29 cellular contexts compared by ENCODE assay signal in the genomic region with DNA sequence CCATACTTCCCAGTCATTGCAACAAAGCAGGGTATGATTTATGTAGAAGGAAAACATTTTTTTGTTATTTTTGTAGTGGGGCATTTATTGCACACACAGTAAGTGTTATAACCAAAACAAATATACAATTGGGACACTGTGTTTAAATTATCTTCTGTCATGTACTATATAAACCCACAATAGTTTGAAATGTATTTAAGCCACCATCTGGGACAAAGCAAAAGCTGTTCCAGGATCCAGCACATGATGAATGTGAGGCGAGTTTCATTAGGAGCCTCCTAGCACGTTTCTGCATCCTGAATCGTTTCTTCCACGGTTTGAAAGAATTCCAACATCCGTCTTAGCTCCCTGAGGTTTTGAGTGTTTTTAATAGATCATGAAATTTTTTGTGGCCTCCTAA.
"Had no signal": no experiment of that assay in that cellular context is flagged by ENCODE, and none has a peak within 500 bp of the region (broad histone marks: within the 10 kb centered on the region; RNA-seq: fewer than 3 reads in every experiment).

No MANE protein-coding gene starts in this region.

- DNase-seq: hippocampal formation; kidney glomerular epithelial cell; left cardiac atrium; left lung; lower lobe of right lung; mammary epithelial cell; mesenchymal stem cell; naive thymus-derived CD8-positive, alpha-beta T cell; occipital lobe; right lobe of liver; stimulated activated CD4-positive, alpha-beta T cell treated with anti-CD3 and anti-CD28 coated beads, Interleukin-1b, Interleukin-23, amount 100 ng/mL, for 48 hours; stimulated activated CD4-positive, alpha-beta T cell treated with anti-CD3 and anti-CD28 coated beads, Interleukin-2, amount 100 ng/mL, for 48 hours; stimulated activated CD4-positive, alpha-beta T cell treated with anti-CD3 and anti-CD28 coated beads, Interleukin-4, amount 100 ng/mL, for 4 hours; stimulated activated CD8-positive, alpha-beta memory T cell treated with anti-CD3 and anti-CD28 coated beads, Interleukin-4, amount 100 ng/mL, for 48 hours; stimulated activated naive CD8-positive, alpha-beta T cell treated with anti-CD3 and anti-CD28 coated beads, Interleukin-15, Interleukin-2, amounts not matched to agents 100 U/mL and 50 U/mL, for 24 hours; stomach; testis; thyroid gland; transverse colon; upper lobe of left lung had no signal

- H3K36me3 Mint-ChIP-seq: naive thymus-derived CD8-positive, alpha-beta T cell; stimulated activated memory B cell treated with anti-CD40 and anti-IgM and Interleukin-4, amounts not matched to agents 10 μg/mL and 1 μg/mL and 100 μg/mL, for 72 hours had no signal

- H3K27ac ChIP-seq: left lung, lower lobe of right lung, neutrophil, parathyroid adenoma, right atrium auricular region, right lobe of liver, stomach, testis, thyroid gland, transverse colon, upper lobe of left lung, vagina had no signal

- H3K27me3 Mint-ChIP-seq: progenitor cell of endocrine pancreas; stimulated activated memory B cell treated with anti-CD40 and anti-IgM and Interleukin-4, amounts not matched to agents 10 μg/mL and 1 μg/mL and 100 μg/mL, for 72 hours had no signal

- H3K27me3 ChIP-seq: left lung, neutrophil, right atrium auricular region, right lobe of liver, stomach, testis, thyroid gland, transverse colon, upper lobe of left lung, vagina had no signal

- H3K9ac ChIP-seq: parathyroid adenoma had no signal

- H3K4me3 ChIP-seq: left lung, lower lobe of right lung, right atrium auricular region, right lobe of liver, smooth muscle cell, stomach, testis, thyroid gland, transverse colon, upper lobe of left lung, vagina had no signal

- H3K36me3 ChIP-seq: left lung, lower lobe of right lung, neutrophil, right atrium auricular region, right lobe of liver, stomach, thyroid gland, transverse colon, upper lobe of left lung, vagina had no signal

- H3K79me2 ChIP-seq: parathyroid adenoma had no signal

- H3K9me3 ChIP-seq: left lung, lower lobe of right lung, neutrophil, right atrium auricular region, right lobe of liver, stomach, testis, thyroid gland, transverse colon, upper lobe of left lung, vagina had no signal

- H3K4me1 Mint-ChIP-seq: naive thymus-derived CD8-positive, alpha-beta T cell; neural crest cell; stimulated activated memory B cell treated with anti-CD40 and anti-IgM and Interleukin-4, amounts not matched to agents 10 μg/mL and 1 μg/mL and 100 μg/mL, for 72 hours had no signal

- H3K27ac Mint-ChIP-seq: progenitor cell of endocrine pancreas; stimulated activated memory B cell treated with anti-CD40 and anti-IgM and Interleukin-4, amounts not matched to agents 10 μg/mL and 1 μg/mL and 100 μg/mL, for 72 hours had no signal

- H3K4me3 Mint-ChIP-seq: naive thymus-derived CD8-positive, alpha-beta T cell; nephron; neural crest cell; stimulated activated memory B cell treated with anti-CD40 and anti-IgM and Interleukin-4, amounts not matched to agents 10 μg/mL and 1 μg/mL and 100 μg/mL, for 72 hours had no signal

- H3K4me2 ChIP-seq: smooth muscle cell had no signal

- H2AFZ ChIP-seq: parathyroid adenoma had no signal

- ATAC-seq: left cardiac atrium; left lung; lower lobe of right lung; naive thymus-derived CD8-positive, alpha-beta T cell; right lobe of liver; stimulated activated memory B cell treated with anti-CD40 and anti-IgM and Interleukin-4, amounts not matched to agents 10 μg/mL and 1 μg/mL and 100 μg/mL, for 72 hours; stimulated activated naive CD8-positive, alpha-beta T cell treated with anti-CD3 and anti-CD28 coated beads, Interleukin-15, Interleukin-2, amounts not matched to agents 100 U/mL and 50 U/mL, for 24 hours had no signal

- H3K4me1 ChIP-seq: left lung, lower lobe of right lung, parathyroid adenoma, right lobe of liver, stomach, testis, thyroid gland, transverse colon, upper lobe of left lung, vagina had no signal
